In genomic region chr22:24065014-24065413, GRCh38 we compare ENCODE assay signal across 7 cellular contexts. TPM values are rescaled to one million over a fixed set of nuclear protein-coding genes. Genes with fewer than 3 reads are reported as not detected.
"Had no signal": no experiment of that assay in that cellular context is flagged by ENCODE, and none has a peak within 500 bp of the region (broad histone marks: within the 10 kb centered on the region; RNA-seq: fewer than 3 reads in every experiment).

No MANE protein-coding gene starts in this region.

RNA-seq across cellular contexts. Expression of gene GSTT4, which starts 59.8 kb away (rescaled TPM):
- total RNA-seq: GM23248, GM23338, H1, H4, H7, H9, HFFc6 had no signal
- polyA plus RNA-seq: GM23248, GM23338 had no signal
